In the genomic region with DNA sequence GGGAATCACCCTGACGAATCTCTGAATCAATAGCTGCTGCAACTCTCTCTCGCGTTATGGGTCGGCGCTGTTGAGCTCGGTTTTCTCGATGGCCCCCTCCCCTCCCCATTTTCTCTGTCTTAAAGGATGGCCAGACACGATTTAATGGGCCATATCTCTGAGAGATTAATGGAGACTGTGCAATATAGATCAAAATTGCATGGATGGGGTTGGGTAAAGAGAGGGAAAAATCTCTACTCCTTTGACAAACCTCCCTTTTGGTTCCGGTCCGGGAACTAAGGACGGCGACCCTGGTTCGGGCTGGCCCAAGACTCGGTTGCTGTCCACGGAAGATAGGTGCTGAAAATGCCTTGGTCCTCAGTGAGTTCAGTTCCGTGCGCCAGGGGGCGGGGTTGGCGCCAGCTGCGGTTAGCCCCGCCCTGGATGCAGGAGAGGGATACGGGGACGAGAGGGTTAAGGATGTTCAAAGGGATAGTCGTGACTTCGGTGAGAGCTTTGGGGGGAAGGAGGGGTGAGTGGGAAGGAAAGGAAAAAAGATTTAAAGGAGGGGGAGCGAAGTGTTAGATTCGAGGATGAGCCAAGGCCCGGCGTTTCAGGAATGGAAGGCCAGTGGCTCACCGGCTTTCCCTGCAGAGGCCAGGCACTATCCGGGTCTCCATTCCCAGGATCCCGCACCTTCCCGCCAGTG, we compare ENCODE assay signal across 8 cellular contexts.
A peak's percentile ranks its signal among the peaks of the same experiment; 100 is the strongest.
DNase-seq lines count a peak whose midpoint lies in the region; ATAC-seq and TF ChIP-seq lines count a peak whose summit lies in the region.

No MANE protein-coding gene starts in this region.

- H3K4me1 Mint-ChIP-seq in brain = peaks cover 74% of the 10 kb centered on the region

- WGBS in liver = 4% methylated on average over 33 of the region's 33 CpGs

- no peak overlapping the region for H3K9ac ChIP-seq in liver (ENCODE audit: low read depth in 1 of 2, low read length in 2 of 2)

- H3K9me3 ChIP-seq in liver (ENCODE audit: control insufficient read depth in 4 of 4, low read length in 3 of 4) = no peaks in the 10 kb centered on the region

- no peaks in the 10 kb centered on the region for H3K36me3 ChIP-seq in liver (ENCODE audit: control insufficient read depth in 4 of 4, insufficient read depth in 3 of 4, low read depth in 1 of 4, low read length in 3 of 4)

- no peak for TF ChIP-seq RAD21 in liver (IDR thresholded peaks at IDR 0.05)

- H3K4me1 ChIP-seq in liver (ENCODE audit: control insufficient read depth in 4 of 4, insufficient read depth in 4 of 4, low read length in 3 of 4) = peaks cover 4 to 49% (median 26%) of the 10 kb centered on the region in 4 donors

- no peak overlapping the region for H3K4me3 ChIP-seq in liver (ENCODE audit: low read depth in 1 of 3, low read length in 3 of 3)

- H3K27ac Mint-ChIP-seq in brain = peak overlapping the region; percentile 79 to 100 (median 94)

- peaks cover 65% of the 10 kb centered on the region for H3K27me3 Mint-ChIP-seq in brain

- no peaks in the 10 kb centered on the region for H3K36me3 Mint-ChIP-seq in brain

- peaks cover 0 to 6% (median 0%) of the 10 kb centered on the region in 5 experiments for H3K9me3 Mint-ChIP-seq in brain

- TF ChIP-seq CTCF in brain (conservative IDR thresholded peaks at IDR 0.05) (peak; percentile 55 to 73), liver (IDR thresholded peaks at IDR 0.05; ENCODE audit: low read depth, low read length, missing input control) (no peak)

- no peak overlapping the region for H3K27ac ChIP-seq in liver (ENCODE audit: low read depth in 1 of 2, low read length in 2 of 2)

- ATAC-seq in HG03039 (IDR thresholded peaks at IDR 0.05; ENCODE audit: unreplicated experiment) (no peak), HG03378 (IDR thresholded peaks at IDR 0.05; ENCODE audit: unreplicated experiment) (no peak)

- peak; percentile 8 for DNase-seq in NCI-H2196 (lab: John Stamatoyannopoulos, UW; ENCODE audit: unreplicated experiment)
- DNase-seq in NCI-H2196 treated with DMSO at 0.1 percent for 48 hours (lab: John Stamatoyannopoulos, UW; ENCODE audit: unreplicated experiment) = no peak
- peak; percentile 44 for DNase-seq in KBM-7
- no peak for DNase-seq in globus pallidus (ENCODE audit: low spot score)

- in situ Hi-C loops in KBM-7 (cut with MboI; ENCODE audit: low pct_unique_long_range_greater_than_20kb, low sequenced_read_pairs) = no loop called here

- H3K27me3 ChIP-seq in liver (ENCODE audit: control insufficient read depth in 4 of 4, insufficient read depth in 4 of 4, low read length in 3 of 4) = peaks cover 6 to 35% (median 16%) of the 10 kb centered on the region in 4 donors

- H3K4me3 Mint-ChIP-seq in brain = peak overlapping the region; percentile 91 to 99 (median 93)

TF ChIP-seq in liver, 16 proteins besides CTCF, POLR2A, EP300 and RAD21:
- no peak for TF ChIP-seq FOXA1 (IDR thresholded peaks at IDR 0.05)
- TF ChIP-seq NR2F2 (IDR thresholded peaks at IDR 0.05) = no peak
- TF ChIP-seq, protein P1, sequence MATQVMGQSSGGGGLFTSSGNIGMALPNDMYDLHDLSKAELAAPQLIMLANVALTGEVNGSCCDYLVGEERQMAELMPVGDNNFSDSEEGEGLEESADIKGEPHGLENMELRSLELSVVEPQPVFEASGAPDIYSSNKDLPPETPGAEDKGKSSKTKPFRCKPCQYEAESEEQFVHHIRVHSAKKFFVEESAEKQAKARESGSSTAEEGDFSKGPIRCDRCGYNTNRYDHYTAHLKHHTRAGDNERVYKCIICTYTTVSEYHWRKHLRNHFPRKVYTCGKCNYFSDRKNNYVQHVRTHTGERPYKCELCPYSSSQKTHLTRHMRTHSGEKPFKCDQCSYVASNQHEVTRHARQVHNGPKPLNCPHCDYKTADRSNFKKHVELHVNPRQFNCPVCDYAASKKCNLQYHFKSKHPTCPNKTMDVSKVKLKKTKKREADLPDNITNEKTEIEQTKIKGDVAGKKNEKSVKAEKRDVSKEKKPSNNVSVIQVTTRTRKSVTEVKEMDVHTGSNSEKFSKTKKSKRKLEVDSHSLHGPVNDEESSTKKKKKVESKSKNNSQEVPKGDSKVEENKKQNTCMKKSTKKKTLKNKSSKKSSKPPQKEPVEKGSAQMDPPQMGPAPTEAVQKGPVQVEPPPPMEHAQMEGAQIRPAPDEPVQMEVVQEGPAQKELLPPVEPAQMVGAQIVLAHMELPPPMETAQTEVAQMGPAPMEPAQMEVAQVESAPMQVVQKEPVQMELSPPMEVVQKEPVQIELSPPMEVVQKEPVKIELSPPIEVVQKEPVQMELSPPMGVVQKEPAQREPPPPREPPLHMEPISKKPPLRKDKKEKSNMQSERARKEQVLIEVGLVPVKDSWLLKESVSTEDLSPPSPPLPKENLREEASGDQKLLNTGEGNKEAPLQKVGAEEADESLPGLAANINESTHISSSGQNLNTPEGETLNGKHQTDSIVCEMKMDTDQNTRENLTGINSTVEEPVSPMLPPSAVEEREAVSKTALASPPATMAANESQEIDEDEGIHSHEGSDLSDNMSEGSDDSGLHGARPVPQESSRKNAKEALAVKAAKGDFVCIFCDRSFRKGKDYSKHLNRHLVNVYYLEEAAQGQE (IDR thresholded peaks at IDR 0.05) = peak; percentile 99
- no peak for TF ChIP-seq YY1 (IDR thresholded peaks at IDR 0.05)

Comparison
In these comparisons a context has a peak if more than half of its experiments do, and no peak if none do; other contexts are left out.
1. DNase-seq: peak in NCI-H2196 (single experiment) and KBM-7 (single experiment); none in NCI-H2196 treated with DMSO at 0.1 percent for 48 hours (single experiment) and globus pallidus (single experiment).